23 cellular contexts compared by ENCODE assay signal in genomic region chr11:105718641-105719040, GRCh38.
A peak's percentile ranks its signal among the peaks of the same experiment; 100 is the strongest.
DNase-seq lines count a peak whose midpoint lies in the region; TF ChIP-seq lines count a peak whose summit lies in the region.
"Had no signal": no experiment of that assay in that cellular context is flagged by ENCODE, and none has a peak within 500 bp of the region (broad histone marks: within the 10 kb centered on the region; RNA-seq: fewer than 3 reads in every experiment).

No MANE protein-coding gene starts in this region.

- TF ChIP-seq CTCF in kidney epithelial cell (IDR thresholded peaks at IDR 0.05; ENCODE audit: insufficient read depth, low read length, poor library complexity, severe bottlenecking): no peak
- no peak for TF ChIP-seq CTCF in retinal pigment epithelial cell (conservative IDR thresholded peaks at IDR 0.05; ENCODE audit: low read depth, low read length)

- DNase-seq in DMS53 (lab: John Stamatoyannopoulos, UW) (peak; percentile 39), DMS53 treated with DMSO at 0.1 percent for 48 hours (lab: John Stamatoyannopoulos, UW; ENCODE audit: unreplicated experiment) (no peak), astrocyte of the hippocampus (ENCODE audit: low read depth, low spot score) (peak; percentile 86), kidney epithelial cell (ENCODE audit: low read depth) (peak; percentile 86), retinal pigment epithelial cell (ENCODE audit: low read depth) (peak; percentile 94), SIG-M5 treated with dmso at 0.1 percent for 504 hours (lab: John Stamatoyannopoulos, UW; ENCODE audit: unreplicated experiment) (no peak), NOMO-1 treated with DMSO at 0.1 percent for 48 hours (lab: John Stamatoyannopoulos, UW; ENCODE audit: unreplicated experiment) (no peak), SKM-1 treated with dmso at 0.1 percent for 144 hours (lab: John Stamatoyannopoulos, UW; ENCODE audit: unreplicated experiment) (no peak)
- DNase-seq: activated CD8-positive, alpha-beta T cell treated with anti-CD3 and anti-CD28 coated beads for 36 hours; activated effector memory CD4-positive, alpha-beta T cell treated with anti-CD3 and anti-CD28 coated beads, Interleukin-2, amount 50 U/mL, for 16 hours; activated naive CD8-positive, alpha-beta T cell treated with anti-CD3 and anti-CD28 coated beads, Interleukin-2, amount 10 ng/mL, durations not matched to agents 7 days and 5 days; CD4-positive, alpha-beta T cell; DMS79; effector CD8-positive, alpha-beta T cell; foreskin melanocyte; GOT3; lower lobe of right lung; nucleus accumbens; small intestine; stimulated activated CD4-positive, alpha-beta T cell treated with anti-CD3 and anti-CD28 coated beads, Interleukin-1b, Interleukin-23, amount 100 ng/mL, for 48 hours; T1000; upper lobe of right lung had no signal

- H3K27me3 ChIP-seq in kidney epithelial cell (ENCODE audit: control insufficient read depth, insufficient read depth, low read length): no peaks in the 10 kb centered on the region
- H3K27me3 ChIP-seq: brain microvascular endothelial cell, upper lobe of right lung had no signal

- no peak overlapping the region for H3K4me3 ChIP-seq in kidney epithelial cell (ENCODE audit: low read depth, low read length)
- H3K4me3 ChIP-seq in retinal pigment epithelial cell (ENCODE audit: low read length): peak overlapping the region; percentile 31
- H3K4me3 ChIP-seq: lower lobe of right lung, upper lobe of right lung had no signal

- H3K36me3 ChIP-seq in kidney epithelial cell (ENCODE audit: control insufficient read depth, insufficient read depth, low read length): no peaks in the 10 kb centered on the region
- H3K36me3 ChIP-seq: brain microvascular endothelial cell, lower lobe of right lung, upper lobe of right lung had no signal

Comparison
In these comparisons a context has a peak if more than half of its experiments do, and no peak if none do; other contexts are left out.
1. DNase-seq: peak in DMS53 (single experiment), astrocyte of the hippocampus (single experiment), kidney epithelial cell (single experiment) and retinal pigment epithelial cell (single experiment); none in DMS53 treated with DMSO at 0.1 percent for 48 hours (single experiment), SIG-M5 treated with dmso at 0.1 percent for 504 hours (single experiment), NOMO-1 treated with DMSO at 0.1 percent for 48 hours (single experiment) and SKM-1 treated with dmso at 0.1 percent for 144 hours (single experiment).